ENCODE assay signal across 16 cellular contexts in genomic region chr3:187767266-187768032, GRCh38. TPM values are rescaled to one million over a fixed set of nuclear protein-coding genes. Genes with fewer than 3 reads are reported as not detected.
DNase-seq lines count a peak whose midpoint lies in the region; ATAC-seq, FAIRE-seq and TF ChIP-seq lines count a peak whose summit lies in the region.
"Had no signal": no experiment of that assay in that cellular context is flagged by ENCODE, and none has a peak within 500 bp of the region (broad histone marks: within the 10 kb centered on the region; RNA-seq: fewer than 3 reads in every experiment).

No MANE protein-coding gene starts in this region.

- FAIRE-seq in H54 (lab: Jason Lieb, UNC), result peak; percentile 71

- no peak overlapping the region for H3K9ac ChIP-seq in skeletal muscle satellite cell (ENCODE audit: low read depth, low read length)

- H3K4me2 ChIP-seq in skeletal muscle satellite cell (ENCODE audit: low read length), result peak overlapping the region; percentile 5

- TF ChIP-seq POLR2A in H54 (IDR thresholded peaks at IDR 0.05; ENCODE audit: low read depth, low read length) (no peak), esophagus muscularis mucosa (IDR thresholded peaks at IDR 0.05; ENCODE audit: low read depth) (no peak)

- TF ChIP-seq CTCF in RWPE2 (IDR thresholded peaks at IDR 0.05; ENCODE audit: poor library complexity, severe bottlenecking) (no peak), esophagus muscularis mucosa (IDR thresholded peaks at IDR 0.05) (no peak)

- H3K27ac ChIP-seq in RWPE2 (ENCODE audit: poor library complexity, severe bottlenecking) (peak overlapping the region; percentile 14), esophagus muscularis mucosa (replicated peaks in 1 of 4) (no peak overlapping the region)
- H3K27ac ChIP-seq: breast epithelium, heart left ventricle, ovary, WERI-Rb-1 had no signal

- H3K36me3 ChIP-seq in RWPE2 (ENCODE audit: low read depth) (no peaks in the 10 kb centered on the region), skeletal muscle satellite cell (ENCODE audit: insufficient read depth, low read length) (no peaks in the 10 kb centered on the region), esophagus muscularis mucosa (no peaks in the 10 kb centered on the region)
- H3K36me3 ChIP-seq: breast epithelium, heart left ventricle, ovary, WERI-Rb-1 had no signal

- H3K9me3 ChIP-seq in RWPE2 (ENCODE audit: severe bottlenecking) (no peaks in the 10 kb centered on the region), skeletal muscle satellite cell (replicated peaks; ENCODE audit: low read length) (no peaks in the 10 kb centered on the region), esophagus muscularis mucosa (no peaks in the 10 kb centered on the region)
- H3K9me3 ChIP-seq: breast epithelium, heart left ventricle, mucosa of descending colon, ovary had no signal

- H3K27me3 ChIP-seq in RWPE2 (ENCODE audit: insufficient read depth, poor library complexity, severe bottlenecking), result no peaks in the 10 kb centered on the region
- no peaks in the 10 kb centered on the region for H3K27me3 ChIP-seq in skeletal muscle satellite cell (ENCODE audit: control insufficient read depth, insufficient read depth, low read length)
- H3K27me3 ChIP-seq in esophagus muscularis mucosa, result no peaks in the 10 kb centered on the region
- H3K27me3 ChIP-seq: breast epithelium, heart left ventricle, ovary had no signal

- no peak overlapping the region for H3K4me3 ChIP-seq in RWPE2 (ENCODE audit: severe bottlenecking)
- H3K4me3 ChIP-seq in skeletal muscle satellite cell (ENCODE audit: low read length), result no peak overlapping the region
- H3K4me3 ChIP-seq in esophagus muscularis mucosa, result no peak overlapping the region
- H3K4me3 ChIP-seq: breast epithelium, heart left ventricle, mucosa of descending colon, ovary had no signal

- intact Hi-C loops in esophagus muscularis mucosa (cut with DNase I), result no loop called here

- DNase-seq in H54 (ENCODE audit: insufficient read length, low spot score), result no peak
- no peak for DNase-seq in RWPE2 (ENCODE audit: low spot score)
- peak; percentile 61 for DNase-seq in fibroblast of gingiva (ENCODE audit: low read depth)
- no peak for DNase-seq in esophagus muscularis mucosa (ENCODE audit: extremely low spot score)
- DNase-seq: activated effector memory CD4-positive, alpha-beta T cell treated with anti-CD3 and anti-CD28 coated beads, Interleukin-2, amount 50 U/mL, for 16 hours; GDM1; heart left ventricle; mucosa of descending colon; NCI-H1930; NCI-H510A; ovary; WERI-Rb-1 had no signal

- H3K4me1 ChIP-seq in RWPE2 (ENCODE audit: insufficient read depth, poor library complexity, severe bottlenecking), result peaks cover 5% of the 10 kb centered on the region
- H3K4me1 ChIP-seq in skeletal muscle satellite cell (ENCODE audit: control insufficient read depth, insufficient read depth, low read length), result peaks cover 20% of the 10 kb centered on the region
- peaks cover 4 to 19% (median 16%) of the 10 kb centered on the region in 4 donors for H3K4me1 ChIP-seq in esophagus muscularis mucosa

- ATAC-seq in RWPE2 (ENCODE audit: low read depth) (peak; percentile 92), GM19328 (IDR thresholded peaks at IDR 0.05; ENCODE audit: unreplicated experiment) (no peak), HG03135 (IDR thresholded peaks at IDR 0.05; ENCODE audit: unreplicated experiment) (no peak)
- ATAC-seq: heart left ventricle, mucosa of descending colon had no signal

- TF ChIP-seq EP300 in esophagus muscularis mucosa (IDR thresholded peaks at IDR 0.05), result no peak

- 80% methylated on average over 3 of the region's 3 CpGs for WGBS in esophagus muscularis mucosa

RNA-seq across cellular contexts. Expression of gene BCL6, which starts 22.2 kb away (rescaled TPM):
- total RNA-seq in skeletal muscle satellite cell (2012; rRNA removed), result 18.3 and 25.6 TPM in 2 replicates
- 100 to 1,000 TPM in 3 of 4 donors, 10 to 100 TPM in 1; 86.0 to 161 (median 111) TPM for total RNA-seq in esophagus muscularis mucosa
